13 cellular contexts compared by ENCODE assay signal in genomic region chr20:17835941-17836861, GRCh38.
DNase-seq lines count a peak whose midpoint lies in the region; ATAC-seq, FAIRE-seq and TF ChIP-seq lines count a peak whose summit lies in the region.
"Had no signal": no experiment of that assay in that cellular context is flagged by ENCODE, and none has a peak within 500 bp of the region (broad histone marks: within the 10 kb centered on the region; RNA-seq: fewer than 3 reads in every experiment).

No MANE protein-coding gene starts in this region.

- intact Hi-C loops in left lung (cut with DNase I): no loop called here

- no peaks in the 10 kb centered on the region for H3K36me3 Mint-ChIP-seq in chondrocyte (ENCODE audit: low read depth)

- no peak overlapping the region for H3K4me3 ChIP-seq in left lung
- no peak overlapping the region for H3K4me3 ChIP-seq in small intestine (ENCODE audit: low read depth in 1 of 2, low read length in 2 of 2)
- H3K4me3 ChIP-seq: SJCRH30 had no signal

- WGBS in small intestine, 3 donors: 61 to 87% (median 87%) methylated on average over 21 of the region's 21 CpGs

- H3K9me3 ChIP-seq in left lung: no peaks in the 10 kb centered on the region
- H3K9me3 ChIP-seq in small intestine (ENCODE audit: control insufficient read depth, low read depth): no peaks in the 10 kb centered on the region
- H3K9me3 ChIP-seq: SJCRH30 had no signal

- DNase-seq in GM03348 (ENCODE audit: low spot score) (peak; percentile 89), chondrocyte (ENCODE audit: low spot score) (no peak), left lung (peak in 1 of 2 donors; percentile 82), small intestine (no peak), ecto neural progenitor cell (ENCODE audit: low spot score) (no peak), LoVo (ENCODE audit: low spot score) (no peak), NCI-H82 treated with DMSO at 0.1 percent for 48 hours (lab: John Stamatoyannopoulos, UW; ENCODE audit: unreplicated experiment) (no peak)
- DNase-seq: DND-41; MV-4-11; occipital lobe; SJCRH30; stimulated activated naive CD8-positive, alpha-beta T cell treated with anti-CD3 and anti-CD28 coated beads, Interleukin-15, Interleukin-2, amounts not matched to agents 100 U/mL and 50 U/mL, for 24 hours had no signal

- peaks cover 6% of the 10 kb centered on the region for H3K9me3 Mint-ChIP-seq in chondrocyte (ENCODE audit: low read depth)

- H3K36me3 ChIP-seq in left lung: no peaks in the 10 kb centered on the region
- H3K36me3 ChIP-seq in small intestine (ENCODE audit: control insufficient read depth in 2 of 2, insufficient read depth in 2 of 2, low read length in 2 of 2): no peaks in the 10 kb centered on the region
- H3K36me3 ChIP-seq: SJCRH30 had no signal

- peak overlapping the region; percentile 40 for H3K4me3 Mint-ChIP-seq in chondrocyte (ENCODE audit: unreplicated experiment)

- ATAC-seq in left lung (peak; percentile 83), HG03565 (IDR thresholded peaks at IDR 0.05; ENCODE audit: unreplicated experiment) (no peak)
- ATAC-seq: stimulated activated naive CD8-positive, alpha-beta T cell treated with anti-CD3 and anti-CD28 coated beads, Interleukin-15, Interleukin-2, amounts not matched to agents 100 U/mL and 50 U/mL, for 24 hours had no signal

- peaks cover 59% of the 10 kb centered on the region for H3K4me1 Mint-ChIP-seq in chondrocyte (ENCODE audit: low read depth)

- no peaks in the 10 kb centered on the region for H3K27me3 Mint-ChIP-seq in chondrocyte (ENCODE audit: low read depth)

- H3K27ac ChIP-seq in left lung (peak overlapping the region; percentile 61 to 80), small intestine (ENCODE audit: low read depth in 1 of 2, low read length in 1 of 2) (peak overlapping the region; percentile 44 to 91)
- H3K27ac ChIP-seq: SJCRH30 had no signal

- no peak for FAIRE-seq in small intestine (lab: Jason Lieb, UNC)

- no peak for TF ChIP-seq CTCF in chondrocyte (IDR thresholded peaks at IDR 0.05)
- TF ChIP-seq CTCF in left lung (IDR thresholded peaks at IDR 0.05): no peak

- H3K27ac Mint-ChIP-seq in chondrocyte (ENCODE audit: unreplicated experiment): peak overlapping the region; percentile 98

- H3K27me3 ChIP-seq in left lung (no peaks in the 10 kb centered on the region), small intestine (ENCODE audit: control insufficient read depth in 2 of 2, insufficient read depth in 2 of 2, low read length in 2 of 2) (no peaks in the 10 kb centered on the region)
- H3K27me3 ChIP-seq: SJCRH30 had no signal

- H3K4me1 ChIP-seq in left lung (peaks cover 0 to 6% of the 10 kb centered on the region in 2 donors), small intestine (ENCODE audit: control insufficient read depth in 2 of 2, insufficient read depth in 1 of 2, low read depth in 1 of 2, low read length in 1 of 2) (no peaks in the 10 kb centered on the region)
- H3K4me1 ChIP-seq: SJCRH30 had no signal
